ENCODE assay signal across 8 cellular contexts in genomic region chr2:54331095-54331835, GRCh38.
DNase-seq lines count a peak whose midpoint lies in the region; ATAC-seq and TF ChIP-seq lines count a peak whose summit lies in the region.

No MANE protein-coding gene starts in this region.

- DNase-seq in AG10803 (ENCODE audit: low read depth) (no peak), GM23338 (ENCODE audit: low spot score) (peak; percentile 43), WERI-Rb-1 (no peak), glutamatergic neuron (no peak), activated gamma-delta T cell (lab: John Stamatoyannopoulos, UW) (no peak), NCI-H774 (lab: John Stamatoyannopoulos, UW) (no peak), NK-92 (lab: John Stamatoyannopoulos, UW; ENCODE audit: unreplicated experiment) (no peak)

- H3K36me3 ChIP-seq in GM23338 (ENCODE audit: insufficient read depth) (no peaks in the 10 kb centered on the region), WERI-Rb-1 (no peaks in the 10 kb centered on the region)

- H3K4me2 ChIP-seq in GM23338: peak overlapping the region; percentile 86

- no peak overlapping the region for H3K27ac Mint-ChIP-seq in GM23338
- H3K27ac Mint-ChIP-seq in glutamatergic neuron (ENCODE audit: unreplicated experiment): peak overlapping the region; percentile 84

- peak overlapping the region; percentile 81 for H3K4me3 ChIP-seq in AG10803 (ENCODE audit: low read length)
- H3K4me3 ChIP-seq in GM23338: peak overlapping the region; percentile 69
- H3K4me3 ChIP-seq in WERI-Rb-1 (ENCODE audit: low read depth, low read length): peak overlapping the region; percentile 54
- peak overlapping the region; percentile 31 to 55 (median 41) for H3K4me3 ChIP-seq in skin epidermis

- H3K9me2 ChIP-seq in GM23338 (ENCODE audit: insufficient read depth): no peaks in the 10 kb centered on the region

- no peaks in the 10 kb centered on the region; the same call in 1 of the 2 replicates for H3F3A ChIP-seq in GM23338 (replicated peaks; ENCODE audit: low read depth)

- H3K4me3 Mint-ChIP-seq in GM23338: peak overlapping the region; percentile 79
- peak overlapping the region; percentile 84 for H3K4me3 Mint-ChIP-seq in glutamatergic neuron (ENCODE audit: unreplicated experiment)

- ATAC-seq in GM23338: peak; percentile 41

- peaks cover 8% of the 10 kb centered on the region for H3K4me1 ChIP-seq in GM23338 (ENCODE audit: insufficient read depth)

- no peaks in the 10 kb centered on the region for H3K36me3 Mint-ChIP-seq in GM23338 (ENCODE audit: low read depth)
- no peaks in the 10 kb centered on the region for H3K36me3 Mint-ChIP-seq in glutamatergic neuron (ENCODE audit: unreplicated experiment)

- no peak for TF ChIP-seq CTCF in AG10803 (conservative IDR thresholded peaks at IDR 0.05; ENCODE audit: low read length)
- TF ChIP-seq CTCF in GM23338 (conservative IDR thresholded peaks at IDR 0.05; ENCODE audit: low read depth in 2 of 2): no peak
- TF ChIP-seq CTCF in WERI-Rb-1 (IDR thresholded peaks at IDR 0.05; ENCODE audit: low read depth, low read length): no peak
- no peak for TF ChIP-seq CTCF in glutamatergic neuron (IDR thresholded peaks at IDR 0.05; ENCODE audit: partially characterized antibody, unreplicated experiment)

- H3K9me3 Mint-ChIP-seq in GM23338: peaks cover 4% of the 10 kb centered on the region; the same call in 2 of the 3 replicates
- H3K9me3 Mint-ChIP-seq in glutamatergic neuron (ENCODE audit: unreplicated experiment): peaks cover 2% of the 10 kb centered on the region

- H3K4me1 Mint-ChIP-seq in GM23338 (peaks cover 11% of the 10 kb centered on the region), glutamatergic neuron (ENCODE audit: low read depth, unreplicated experiment) (peaks cover 18% of the 10 kb centered on the region)

- H3K79me2 ChIP-seq in GM23338 (replicated peaks; ENCODE audit: insufficient read depth): no peaks in the 10 kb centered on the region

- H3K27ac ChIP-seq in GM23338 (ENCODE audit: low read depth) (no peak overlapping the region), WERI-Rb-1 (peak overlapping the region; percentile 94), skin epidermis (peak overlapping the region in 17 of 21 experiments; percentile 13 to 93 (median 78))

- peak overlapping the region; percentile 85 for H2AFZ ChIP-seq in GM23338

- H3K27me3 Mint-ChIP-seq in GM23338 (ENCODE audit: insufficient read depth, low read depth, poor library complexity): peaks cover 28% of the 10 kb centered on the region
- peaks cover 8% of the 10 kb centered on the region for H3K27me3 Mint-ChIP-seq in glutamatergic neuron (ENCODE audit: unreplicated experiment)

- H3K27me3 ChIP-seq in GM23338 (ENCODE audit: insufficient read depth) (peaks cover 20% of the 10 kb centered on the region), WERI-Rb-1 (ENCODE audit: insufficient read depth, low read depth, severe bottlenecking) (no peaks in the 10 kb centered on the region)

- H4K20me1 ChIP-seq in GM23338 (replicated peaks; ENCODE audit: insufficient read depth): no peaks in the 10 kb centered on the region

- H3K9me3 ChIP-seq in WERI-Rb-1 (ENCODE audit: severe bottlenecking): no peaks in the 10 kb centered on the region

TF ChIP-seq in GM23338, 12 proteins besides CTCF, POLR2A, EP300 and RAD21 (continues in another document):
- no peak for TF ChIP-seq EZH2 (IDR thresholded peaks at IDR 0.05; ENCODE audit: low read depth, unreplicated experiment)
- TF ChIP-seq EZH2phosphoT487 (IDR thresholded peaks at IDR 0.05; ENCODE audit: unreplicated experiment): no peak
- no peak for TF ChIP-seq ZNF462 (CRISPR knock-in tag; IDR thresholded peaks at IDR 0.05)
- TF ChIP-seq NANOG (IDR thresholded peaks at IDR 0.05; ENCODE audit: borderline replicate concordance): no peak
- no peak for TF ChIP-seq ZNF331 (CRISPR knock-in tag; IDR thresholded peaks at IDR 0.05; ENCODE audit: low read depth)
- TF ChIP-seq JUNB (IDR thresholded peaks at IDR 0.05; ENCODE audit: unreplicated experiment): no peak
- TF ChIP-seq ZNF114 (CRISPR knock-in tag; IDR thresholded peaks at IDR 0.05): no peak
- no peak for TF ChIP-seq REST (IDR thresholded peaks at IDR 0.05; ENCODE audit: unreplicated experiment)
- no peak for TF ChIP-seq CREB1 (CRISPR knock-in tag; IDR thresholded peaks at IDR 0.05; ENCODE audit: low read depth)
